In the genomic region with DNA sequence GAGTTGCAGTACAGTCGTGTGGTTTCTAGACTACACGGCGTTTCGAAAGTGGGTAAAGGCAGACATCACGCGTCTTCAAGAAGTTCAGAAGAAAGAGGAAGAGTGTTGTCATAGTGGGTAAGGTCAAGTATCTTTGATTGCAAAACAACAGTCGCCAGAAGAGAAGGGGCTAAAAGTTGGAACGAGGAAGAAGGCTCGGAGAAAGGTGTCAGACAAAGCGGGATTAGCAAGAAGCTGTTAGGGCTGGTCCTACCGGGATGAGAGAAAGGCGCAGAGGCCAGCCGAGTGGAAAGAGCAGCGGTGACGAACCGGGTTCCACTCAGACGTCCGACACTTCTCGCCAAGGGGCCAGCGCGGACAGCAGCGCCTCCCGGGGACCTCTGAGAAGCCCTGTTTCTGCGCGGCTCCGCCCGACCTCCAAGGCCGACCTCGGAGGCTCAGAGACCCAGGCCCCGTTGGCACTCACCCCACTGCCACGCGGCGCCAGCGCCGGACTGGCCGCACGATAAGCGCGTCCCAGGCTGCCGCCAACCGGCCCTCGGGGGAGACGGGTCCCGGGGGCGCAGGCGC, we compare ENCODE assay signal across 8 cellular contexts. TPM values are rescaled to one million over a fixed set of nuclear protein-coding genes. Genes with fewer than 3 reads are reported as not detected.
DNase-seq lines count a peak whose midpoint lies in the region; ATAC-seq and TF ChIP-seq lines count a peak whose summit lies in the region.

No MANE protein-coding gene starts in this region.

- TF ChIP-seq POLR2A in Peyer's patch (IDR thresholded peaks at IDR 0.05) = no peak

- H3K27me3 ChIP-seq in Peyer's patch = no peaks in the 10 kb centered on the region

- intact Hi-C loops in MCF 10A (cut with micrococcal nuclease) = loop anchor here (5.0 kb wide), 1 partner anchor 459 kb away; no protein-coding TSS in a partner anchor

- H3K4me3 ChIP-seq in AG09309 (ENCODE audit: control insufficient read depth, low read depth, low read length) = peak overlapping the region; percentile 76
- peak overlapping the region; percentile 87 to 98 (median 92) for H3K4me3 ChIP-seq in Peyer's patch

- H3K27me3 Mint-ChIP-seq in MCF 10A (ENCODE audit: insufficient read depth, unreplicated experiment) = no peaks in the 10 kb centered on the region

- peaks cover 12% of the 10 kb centered on the region for H3K36me3 Mint-ChIP-seq in MCF 10A (ENCODE audit: insufficient read depth, unreplicated experiment)

- peak overlapping the region; percentile 81 for H3K4me3 Mint-ChIP-seq in MCF 10A (ENCODE audit: unreplicated experiment)

- no peaks in the 10 kb centered on the region for H3K9me3 Mint-ChIP-seq in MCF 10A (ENCODE audit: unreplicated experiment)

- H3K4me1 Mint-ChIP-seq in MCF 10A (ENCODE audit: insufficient read depth, unreplicated experiment) = peaks cover 22% of the 10 kb centered on the region

- ATAC-seq in GM18870 (IDR thresholded peaks at IDR 0.05; ENCODE audit: unreplicated experiment) (peak; percentile 31), HG03064 (IDR thresholded peaks at IDR 0.05; ENCODE audit: low read depth, unreplicated experiment) (peak; percentile 27)

- peak overlapping the region; percentile 61 for H3K27ac Mint-ChIP-seq in MCF 10A (ENCODE audit: low read depth, unreplicated experiment)

- POLR2A ChIA-PET in MCF 10A (lab: Yijun Ruan, JAX) = interaction anchor here (0.5 to 2.8 kb wide), 13 partner anchors 11 to 703 kb away, joined by 3 to 12 read pairs (median 5); partner anchors contain the start of genes BBS4, HIGD2B and NEO1

- TF ChIP-seq CTCF in AG09309 (IDR thresholded peaks at IDR 0.05; ENCODE audit: control insufficient read depth, insufficient read depth, low read depth, low read length, missing control alignments) (no peak), Peyer's patch (IDR thresholded peaks at IDR 0.05) (no peak), MCF 10A (IDR thresholded peaks at IDR 0.05; ENCODE audit: unreplicated experiment) (no peak)

- BruUV-seq in MCF 10A (replicated peaks; lab: Mats Ljungman, UMichigan) = no TSS peak

- no peaks in the 10 kb centered on the region for H3K9me3 ChIP-seq in Peyer's patch

- H3K4me1 ChIP-seq in Peyer's patch = peaks cover 2 to 27% (median 7%) of the 10 kb centered on the region in 4 donors

- peaks cover 0 to 14% (median 0%) of the 10 kb centered on the region in 3 donors for H3K36me3 ChIP-seq in Peyer's patch

- CTCF ChIA-PET in MCF 10A (lab: Yijun Ruan, JAX) = interaction anchor here (0.6 to 1.3 kb wide), 5 partner anchors 183 to 1117 kb away, joined by 3 to 7 read pairs (median 4); no protein-coding TSS in a partner anchor

- H3K27ac ChIP-seq in Peyer's patch = peak overlapping the region; percentile 93 to 96 (median 94)

- DNase-seq in AG09309 (ENCODE audit: low read depth) (no peak), Peyer's patch (peak in 2 of 3 donors; percentile 48 to 67), MCF 10A (ENCODE audit: unreplicated experiment) (peak; percentile 54), kidney glomerular epithelial cell (lab: John Stamatoyannopoulos, UW) (peak; percentile 34), NCI-H446 (lab: John Stamatoyannopoulos, UW) (no peak)
- DNase-seq in stimulated activated CD4-positive, alpha-beta T cell treated with anti-CD3 and anti-CD28 coated beads, Interleukin-2, amount 100 ng/mL, for 4 hours (ENCODE audit: low read depth) = peak; percentile 20

RNA-seq across cellular contexts. Expression of gene ADPGK, which starts 0.5 kb away (rescaled TPM):
- total RNA-seq in Peyer's patch (10 to 100 TPM; 53.2 to 94.1 (median 69.7) TPM), MCF 10A (2022) (41.6 and 53.7 TPM in 2 replicates)

Comparison
In these comparisons a context has a peak if more than half of its experiments do, and no peak if none do; other contexts are left out.
1. DNase-seq: peak in Peyer's patch (2 of 3), MCF 10A (single experiment), kidney glomerular epithelial cell (single experiment) and stimulated activated CD4-positive, alpha-beta T cell treated with anti-CD3 and anti-CD28 coated beads, Interleukin-2, amount 100 ng/mL, for 4 hours (single experiment); none in AG09309 (single experiment) and NCI-H446 (0 of 2).